ENCODE assay signal across 1 cellular context in genomic region chr10:72244573-72245038, GRCh38.
TF ChIP-seq lines count a peak whose summit lies in the region.

No MANE protein-coding gene starts in this region.

TF ChIP-seq in GM12878, 131 proteins besides CTCF, POLR2A, EP300 and RAD21:
- TF ChIP-seq ZNF217 (IDR thresholded peaks at IDR 0.05), result no peak
- no peak for TF ChIP-seq ETV6 (conservative IDR thresholded peaks at IDR 0.05 in 1 of 2, IDR thresholded peaks at IDR 0.05 in 1 of 2; ENCODE audit: borderline replicate concordance in 1 of 2, low read depth in 1 of 2)
- no peak for TF ChIP-seq TCF3 (IDR thresholded peaks at IDR 0.05; ENCODE audit: borderline replicate concordance, insufficient read depth, low read depth, low read length)
- TF ChIP-seq NFIC (IDR thresholded peaks at IDR 0.05; ENCODE audit: low read depth, low read length), result no peak
- TF ChIP-seq POLR2AphosphoS5 (IDR thresholded peaks at IDR 0.05; ENCODE audit: low read length), result no peak
- no peak for TF ChIP-seq SREBF2 (IDR thresholded peaks at IDR 0.05; ENCODE audit: low read length)
- TF ChIP-seq ZNF24 (IDR thresholded peaks at IDR 0.05), result no peak
- no peak for TF ChIP-seq CHD4 (IDR thresholded peaks at IDR 0.05)
- TF ChIP-seq CBX5 (IDR thresholded peaks at IDR 0.05; ENCODE audit: low read depth), result no peak
- TF ChIP-seq ZBTB33 (IDR thresholded peaks at IDR 0.05), result no peak
- no peak for TF ChIP-seq E2F8 (IDR thresholded peaks at IDR 0.05; ENCODE audit: low read depth, partially characterized antibody)
- no peak for TF ChIP-seq RFX5 (IDR thresholded peaks at IDR 0.05; ENCODE audit: low read depth, low read length)
- TF ChIP-seq ZNF687 (IDR thresholded peaks at IDR 0.05), result no peak
- no peak for TF ChIP-seq ATF3 (IDR thresholded peaks at IDR 0.05; ENCODE audit: borderline replicate concordance, extremely low read depth, low read depth, low read length)
- TF ChIP-seq TCF7 (IDR thresholded peaks at IDR 0.05; ENCODE audit: borderline replicate concordance), result no peak
- no peak for TF ChIP-seq ESRRA (IDR thresholded peaks at IDR 0.05; ENCODE audit: low read length)
- no peak for TF ChIP-seq BCL3 (IDR thresholded peaks at IDR 0.05; ENCODE audit: borderline replicate concordance, insufficient read depth, low read depth, low read length, poor library complexity, severe bottlenecking)
- no peak for TF ChIP-seq CREM (IDR thresholded peaks at IDR 0.05; ENCODE audit: low read depth)
